8 cellular contexts compared by ENCODE assay signal in the genomic region with DNA sequence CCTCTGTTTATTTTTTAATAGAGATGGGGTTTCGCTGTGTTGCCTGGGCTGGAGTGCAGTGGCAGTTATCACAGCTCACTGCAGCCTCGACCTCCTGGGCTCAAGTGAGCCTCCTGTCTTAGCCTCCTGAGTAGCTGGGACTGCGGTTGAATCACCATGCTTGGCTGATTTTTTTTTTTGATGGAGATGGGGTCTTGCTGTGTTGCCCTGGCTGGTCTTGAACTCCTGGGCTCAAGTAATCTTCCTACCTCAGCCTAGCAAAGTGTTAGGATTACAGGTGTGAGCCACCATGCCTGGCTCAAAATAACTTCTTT. TPM values are rescaled to one million over a fixed set of nuclear protein-coding genes. Genes with fewer than 3 reads are reported as not detected.
DNase-seq lines count a peak whose midpoint lies in the region; ATAC-seq, FAIRE-seq and TF ChIP-seq lines count a peak whose summit lies in the region.

No MANE protein-coding gene starts in this region.

- H3K27ac Mint-ChIP-seq in activated naive CD4-positive, alpha-beta T cell treated with anti-CD3 and anti-CD28 coated beads, Interleukin-2, amount 10 ng/mL, durations not matched to agents 7 days and 5 days = peak overlapping the region; percentile 89
- peak overlapping the region; percentile 86 for H3K27ac Mint-ChIP-seq in central memory CD8-positive, alpha-beta T cell (ENCODE audit: low read depth)
- peak overlapping the region; percentile 95 for H3K27ac Mint-ChIP-seq in mesothelial cell of epicardium
- peak overlapping the region; percentile 99 for H3K27ac Mint-ChIP-seq in type B pancreatic cell

- H3K4me1 Mint-ChIP-seq in activated naive CD4-positive, alpha-beta T cell treated with anti-CD3 and anti-CD28 coated beads, Interleukin-2, amount 10 ng/mL, durations not matched to agents 7 days and 5 days = peaks cover 59% of the 10 kb centered on the region
- H3K4me1 Mint-ChIP-seq in central memory CD8-positive, alpha-beta T cell = peaks cover 31% of the 10 kb centered on the region
- peaks cover 33% of the 10 kb centered on the region for H3K4me1 Mint-ChIP-seq in mesothelial cell of epicardium
- peaks cover 51% of the 10 kb centered on the region for H3K4me1 Mint-ChIP-seq in type B pancreatic cell (ENCODE audit: unreplicated experiment)

- TF ChIP-seq CTCF in mesothelial cell of epicardium (IDR thresholded peaks at IDR 0.05; ENCODE audit: unreplicated experiment) (no peak), type B pancreatic cell (conservative IDR thresholded peaks at IDR 0.05) (no peak)

- H3K9me3 Mint-ChIP-seq in activated naive CD4-positive, alpha-beta T cell treated with anti-CD3 and anti-CD28 coated beads, Interleukin-2, amount 10 ng/mL, durations not matched to agents 7 days and 5 days = no peaks in the 10 kb centered on the region
- no peaks in the 10 kb centered on the region for H3K9me3 Mint-ChIP-seq in central memory CD8-positive, alpha-beta T cell
- H3K9me3 Mint-ChIP-seq in mesothelial cell of epicardium = no peaks in the 10 kb centered on the region
- peaks cover 3% of the 10 kb centered on the region for H3K9me3 Mint-ChIP-seq in type B pancreatic cell

- no peak for FAIRE-seq in GM12891 (lab: Jason Lieb, UNC)

- peaks cover 28% of the 10 kb centered on the region for H3K36me3 Mint-ChIP-seq in activated naive CD4-positive, alpha-beta T cell treated with anti-CD3 and anti-CD28 coated beads, Interleukin-2, amount 10 ng/mL, durations not matched to agents 7 days and 5 days
- peaks cover 7% of the 10 kb centered on the region for H3K36me3 Mint-ChIP-seq in central memory CD8-positive, alpha-beta T cell (ENCODE audit: insufficient read depth)
- H3K36me3 Mint-ChIP-seq in mesothelial cell of epicardium = no peaks in the 10 kb centered on the region
- H3K36me3 Mint-ChIP-seq in type B pancreatic cell = peaks cover 8% of the 10 kb centered on the region

- DNase-seq in activated naive CD4-positive, alpha-beta T cell treated with anti-CD3 and anti-CD28 coated beads, Interleukin-2, amount 10 ng/mL, durations not matched to agents 7 days and 5 days = no peak
- no peak for DNase-seq in activated naive CD4-positive, alpha-beta T cell treated with anti-CD3 and anti-CD28 coated beads, Interleukin-2, amount 50 U/mL, for 16 hours
- DNase-seq in central memory CD8-positive, alpha-beta T cell (ENCODE audit: low spot score in 2 of 2) = no peak
- no peak for DNase-seq in mesothelial cell of epicardium (ENCODE audit: low spot score in 2 of 2, unreplicated experiment in 2 of 2)
- DNase-seq in type B pancreatic cell (ENCODE audit: extremely low spot score, unreplicated experiment) = no peak
- no peak for DNase-seq in retina
- DNase-seq in GM12891 (ENCODE audit: insufficient read length, low spot score) = no peak
- DNase-seq in NCI-H1436 treated with DMSO at 0.1 percent for 48 hours (lab: John Stamatoyannopoulos, UW) = no peak

- CTCF ChIA-PET in activated naive CD4-positive, alpha-beta T cell treated with anti-CD3 and anti-CD28 coated beads, Interleukin-2, amount 10 ng/mL, durations not matched to agents 7 days and 5 days (lab: Charles Lee) = interaction anchor here (0.6 to 1.0 kb wide), 3 partner anchors 33 to 113 kb away, joined by 3 read pairs; no protein-coding TSS in a partner anchor

- H3K4me3 Mint-ChIP-seq in activated naive CD4-positive, alpha-beta T cell treated with anti-CD3 and anti-CD28 coated beads, Interleukin-2, amount 10 ng/mL, durations not matched to agents 7 days and 5 days = peak overlapping the region; percentile 80
- peak overlapping the region; percentile 78 for H3K4me3 Mint-ChIP-seq in central memory CD8-positive, alpha-beta T cell
- peak overlapping the region; percentile 74 for H3K4me3 Mint-ChIP-seq in mesothelial cell of epicardium
- peak overlapping the region; percentile 90 for H3K4me3 Mint-ChIP-seq in type B pancreatic cell

- no peak for ATAC-seq in central memory CD8-positive, alpha-beta T cell (replicated peaks; ENCODE audit: extremely low read depth, poor library complexity, severe bottlenecking)

- no peak for TF ChIP-seq POLR2A in GM12891 (IDR thresholded peaks at IDR 0.05; ENCODE audit: low read depth, low read length)

- no peaks in the 10 kb centered on the region for H3K27me3 Mint-ChIP-seq in activated naive CD4-positive, alpha-beta T cell treated with anti-CD3 and anti-CD28 coated beads, Interleukin-2, amount 10 ng/mL, durations not matched to agents 7 days and 5 days
- no peaks in the 10 kb centered on the region for H3K27me3 Mint-ChIP-seq in central memory CD8-positive, alpha-beta T cell
- H3K27me3 Mint-ChIP-seq in mesothelial cell of epicardium (ENCODE audit: low read depth) = no peaks in the 10 kb centered on the region
- H3K27me3 Mint-ChIP-seq in type B pancreatic cell = no peaks in the 10 kb centered on the region

TF ChIP-seq in GM12891, 5 proteins besides CTCF, POLR2A, EP300 and RAD21:
- no peak for TF ChIP-seq TAF1 (IDR thresholded peaks at IDR 0.05; ENCODE audit: low read depth, low read length)
- no peak for TF ChIP-seq SPI1 (IDR thresholded peaks at IDR 0.05; ENCODE audit: low read depth, low read length)
- no peak for TF ChIP-seq POU2F2 (IDR thresholded peaks at IDR 0.05; ENCODE audit: low read depth, low read length)
- TF ChIP-seq PAX5 (IDR thresholded peaks at IDR 0.05; ENCODE audit: insufficient read depth, low read length, severe bottlenecking) = no peak
- no peak for TF ChIP-seq POLR2AphosphoS5 (IDR thresholded peaks at IDR 0.05; ENCODE audit: low read depth, low read length)

RNA-seq across cellular contexts. Expression of gene DYNC2I1, which starts 8.1 kb away (rescaled TPM):
- total RNA-seq in mesothelial cell of epicardium (31.1 to 36.2 TPM (median 36.0 TPM) in 3 replicates), type B pancreatic cell (ENCODE audit: low replicate concordance) (26.7 and 33.6 TPM in 2 replicates)
- 7.6 TPM for polyA plus RNA-seq in GM12891 (2012; ENCODE audit: low read depth, missing spikeins)

RNA-seq across cellular contexts. Expression of gene ESYT2, which starts 35.2 kb away (rescaled TPM):
- total RNA-seq in mesothelial cell of epicardium = 36.5 to 37.1 TPM (median 36.7 TPM) in 3 replicates
- 42.1 and 89.4 TPM in 2 replicates for total RNA-seq in type B pancreatic cell (ENCODE audit: low replicate concordance)
- polyA plus RNA-seq in GM12891 (2012; ENCODE audit: low read depth, missing spikeins) = 15.4 TPM
